In the genomic region with DNA sequence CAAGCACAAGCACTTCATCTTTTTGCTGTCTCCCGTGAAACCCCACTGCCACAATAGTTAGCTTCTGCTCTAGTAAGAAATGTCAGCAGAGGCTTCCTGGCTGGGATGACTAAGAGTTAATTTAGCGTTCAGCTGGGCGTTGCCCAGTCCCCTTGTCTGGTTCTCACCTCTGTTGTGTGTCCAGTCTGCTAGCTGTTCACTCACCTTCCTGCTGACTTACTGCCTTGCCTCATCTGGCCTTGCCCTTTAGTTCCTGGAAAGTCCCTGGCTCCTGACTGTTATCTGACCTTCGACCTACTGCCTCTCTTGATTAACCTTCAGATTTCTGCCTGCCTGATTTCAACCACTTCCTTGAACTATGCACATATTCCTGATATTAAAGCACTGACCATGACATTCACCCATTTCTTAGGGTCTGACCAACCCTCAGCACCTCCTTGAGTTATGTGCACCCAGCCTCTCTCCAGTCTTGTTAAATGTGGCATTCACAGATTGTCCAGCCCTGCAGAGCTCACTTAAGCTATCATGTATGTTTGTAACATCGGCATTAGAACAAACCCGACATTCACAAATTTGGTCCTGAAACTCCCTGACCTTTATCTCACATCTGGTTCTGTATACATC, we compare ENCODE assay signal across 1 cellular context.
TF ChIP-seq lines count a peak whose summit lies in the region.

No MANE protein-coding gene starts in this region.

TF ChIP-seq in H1, 55 proteins besides CTCF, POLR2A, EP300 and RAD21:
- no peak for TF ChIP-seq JUN (IDR thresholded peaks at IDR 0.05; ENCODE audit: low read depth, low read length)
- TF ChIP-seq SAP30 (IDR thresholded peaks at IDR 0.05; ENCODE audit: insufficient read depth, insufficient replicate concordance, low read length), result no peak
- TF ChIP-seq JUND (IDR thresholded peaks at IDR 0.05; ENCODE audit: low read length), result no peak
- TF ChIP-seq SP2 (IDR thresholded peaks at IDR 0.05; ENCODE audit: low read length), result no peak
- TF ChIP-seq PHF8 (conservative IDR thresholded peaks at IDR 0.05; ENCODE audit: low read depth, low read length), result no peak
- TF ChIP-seq CBX8 (IDR thresholded peaks at IDR 0.05; ENCODE audit: borderline replicate concordance, low read depth, low read length), result no peak
- no peak for TF ChIP-seq TBP (IDR thresholded peaks at IDR 0.05; ENCODE audit: low read depth, low read length)
- no peak for TF ChIP-seq RNF2 (IDR thresholded peaks at IDR 0.05; ENCODE audit: borderline replicate concordance, low read depth, low read length, missing control alignments, poor library complexity, severe bottlenecking)
- no peak for TF ChIP-seq CREB1 (IDR thresholded peaks at IDR 0.05)
- no peak for TF ChIP-seq TEAD4 (IDR thresholded peaks at IDR 0.05; ENCODE audit: low read depth, low read length)
- TF ChIP-seq BACH1 (IDR thresholded peaks at IDR 0.05; ENCODE audit: low read length), result no peak
- no peak for TF ChIP-seq KDM1A (IDR thresholded peaks at IDR 0.05; ENCODE audit: borderline replicate concordance, low read length)
- TF ChIP-seq EGR1 (IDR thresholded peaks at IDR 0.05; ENCODE audit: borderline replicate concordance, low read depth, low read length), result no peak
- TF ChIP-seq KDM5A (IDR thresholded peaks at IDR 0.05; ENCODE audit: low read length), result no peak
- TF ChIP-seq, protein P1, sequence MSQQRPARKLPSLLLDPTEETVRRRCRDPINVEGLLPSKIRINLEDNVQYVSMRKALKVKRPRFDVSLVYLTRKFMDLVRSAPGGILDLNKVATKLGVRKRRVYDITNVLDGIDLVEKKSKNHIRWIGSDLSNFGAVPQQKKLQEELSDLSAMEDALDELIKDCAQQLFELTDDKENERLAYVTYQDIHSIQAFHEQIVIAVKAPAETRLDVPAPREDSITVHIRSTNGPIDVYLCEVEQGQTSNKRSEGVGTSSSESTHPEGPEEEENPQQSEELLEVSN (IDR thresholded peaks at IDR 0.05), result no peak
